22 cellular contexts compared by ENCODE assay signal in genomic region chr1:212578043-212578442, GRCh38.
"Had no signal": no experiment of that assay in that cellular context is flagged by ENCODE, and none has a peak within 500 bp of the region (broad histone marks: within the 10 kb centered on the region; RNA-seq: fewer than 3 reads in every experiment).

No MANE protein-coding gene starts in this region.

- ATAC-seq: activated naive CD4-positive, alpha-beta T cell treated with anti-CD3 and anti-CD28 coated beads, Interleukin-2, amount 50 U/mL, for 72 hours; activated naive CD8-positive, alpha-beta T cell treated with anti-CD3 and anti-CD28 coated beads, Interleukin-2, amount 50 U/mL, for 24 hours; activated T-cell treated with anti-CD3 and anti-CD28 coated beads, Interleukin-2, amount 50 U/mL, for 4 hours; body of pancreas had no signal

- DNase-seq: activated CD4-positive, alpha-beta memory T cell treated with anti-CD3 and anti-CD28 coated beads for 36 hours; activated CD4-positive, alpha-beta T cell treated with anti-CD3 and anti-CD28 coated beads, Interleukin-2, amount 10 ng/mL, durations not matched to agents 7 days and 5 days; activated CD4-positive, CD25-positive, alpha-beta regulatory T cell; activated CD8-positive, alpha-beta memory T cell treated with anti-CD3 and anti-CD28 coated beads for 24 hours; activated effector memory CD4-positive, alpha-beta T cell treated with anti-CD3 and anti-CD28 coated beads, Interleukin-2, amount 50 U/mL, for 16 hours; activated naive CD4-positive, alpha-beta T cell treated with Interleukin-2 at 50 U/mL for 16 hours; activated naive CD8-positive, alpha-beta T cell treated with anti-CD3 and anti-CD28 coated beads, Interleukin-2, amount 50 U/mL, for 24 hours; activated T-cell treated with anti-CD3 and anti-CD28 coated beads, Interleukin-2, amount 50 U/mL, for 4 hours; amniotic stem cell; body of pancreas; central memory CD4-positive, alpha-beta T cell; Kasumi-1; NCI-H1105 treated with DMSO at 0.1 percent for 48 hours; NCI-H1436 treated with DMSO at 0.1 percent for 48 hours; NCI-H187; NCI-H2081; NCI-H510A treated with DMSO at 0.1 percent for 48 hours; NCI-H69; NK-92 treated with Interleukin-12 subunit alpha and Interleukin-12 subunit beta, amount 100 ng/mL, for 24 hours; Peyer's patch; Right ventricle myocardium superior had no signal
